Comparison of ENCODE assay signal across 23 cellular contexts in the genomic region with DNA sequence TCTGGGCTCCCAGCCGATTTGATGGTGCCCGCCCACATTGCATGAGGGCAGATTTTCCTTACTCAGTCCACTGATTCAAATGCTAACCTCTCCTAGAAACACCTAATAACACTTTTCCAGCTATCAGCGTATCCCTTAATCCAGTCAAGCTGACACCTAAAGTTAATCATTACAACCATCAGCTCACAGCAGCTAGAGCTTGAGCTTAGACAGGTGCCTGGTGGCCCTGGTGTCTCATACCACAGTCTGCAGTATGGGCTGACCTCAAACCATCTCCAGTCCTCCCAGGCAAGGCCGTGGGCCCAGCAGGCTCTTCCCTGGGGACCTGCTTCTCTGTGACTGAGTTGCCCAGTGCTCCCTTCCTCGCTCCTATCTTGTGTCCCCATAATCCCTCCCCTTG.
"Had no signal": no experiment of that assay in that cellular context is flagged by ENCODE, and none has a peak within 500 bp of the region (broad histone marks: within the 10 kb centered on the region; RNA-seq: fewer than 3 reads in every experiment).

No MANE protein-coding gene starts in this region.

- H3K27ac ChIP-seq: body of pancreas, neutrophil, ovary, tibial artery, VCaP had no signal

- H3K9me3 ChIP-seq: body of pancreas, neutrophil, ovary, tibial artery had no signal

- H3K4me3 Mint-ChIP-seq: activated CD4-positive, alpha-beta T cell treated with anti-CD3 and anti-CD28 coated beads, Interleukin-2, amount 10 ng/mL, durations not matched to agents 7 days and 5 days; activated CD8-positive, alpha-beta T cell treated with anti-CD3 and anti-CD28 coated beads, Interleukin-2, amount 10 ng/mL, durations not matched to agents 7 days and 5 days; activated naive CD4-positive, alpha-beta T cell treated with anti-CD3 and anti-CD28 coated beads, Interleukin-2, amount 50 U/mL, for 24 hours; activated T-helper 1 cell treated with anti-CD3 and anti-CD28 coated beads, Interleukin-12 subunit alpha, Interleukin-12 subunit beta, Interleukin-2, Interleukin-4 antibody, amounts not matched to agents 30 ng/mL and 10 ng/mL and 1 ng/mL, durations not matched to agents 14 hours and 24 hours and 36 hours; nephron; stimulated activated effector memory CD8-positive, alpha-beta T cell treated with anti-CD3 and anti-CD28 coated beads, Interleukin-12 subunit alpha, Interleukin-12 subunit beta, amount 100 ng/mL, for 72 hours; stimulated activated naive CD8-positive, alpha-beta T cell treated with anti-CD3 and anti-CD28 coated beads, Interleukin-15, amount 100 ng/mL, for 72 hours had no signal

- H3K4me3 ChIP-seq: body of pancreas, ovary, tibial artery had no signal

- ATAC-seq: activated CD8-positive, alpha-beta T cell treated with anti-CD3 and anti-CD28 coated beads, Interleukin-2, amount 10 ng/mL, durations not matched to agents 7 days and 5 days; body of pancreas; right cardiac atrium; stimulated activated effector memory CD8-positive, alpha-beta T cell treated with anti-CD3 and anti-CD28 coated beads, Interleukin-12 subunit alpha, Interleukin-12 subunit beta, amount 100 ng/mL, for 72 hours; stimulated activated naive CD8-positive, alpha-beta T cell treated with anti-CD3 and anti-CD28 coated beads, Interleukin-15, amount 100 ng/mL, for 72 hours had no signal

- H3K4me1 Mint-ChIP-seq: activated CD4-positive, alpha-beta T cell treated with anti-CD3 and anti-CD28 coated beads, Interleukin-2, amount 10 ng/mL, durations not matched to agents 7 days and 5 days; activated naive CD4-positive, alpha-beta T cell treated with anti-CD3 and anti-CD28 coated beads, Interleukin-2, amount 50 U/mL, for 24 hours; stimulated activated effector memory CD8-positive, alpha-beta T cell treated with anti-CD3 and anti-CD28 coated beads, Interleukin-12 subunit alpha, Interleukin-12 subunit beta, amount 100 ng/mL, for 72 hours; stimulated activated naive CD8-positive, alpha-beta T cell treated with anti-CD3 and anti-CD28 coated beads, Interleukin-15, amount 100 ng/mL, for 72 hours had no signal

- H3K27ac Mint-ChIP-seq: activated CD4-positive, alpha-beta T cell treated with anti-CD3 and anti-CD28 coated beads, Interleukin-2, amount 10 ng/mL, durations not matched to agents 7 days and 5 days; activated CD8-positive, alpha-beta T cell treated with anti-CD3 and anti-CD28 coated beads, Interleukin-2, amount 10 ng/mL, durations not matched to agents 7 days and 5 days; activated naive CD4-positive, alpha-beta T cell treated with anti-CD3 and anti-CD28 coated beads, Interleukin-2, amount 50 U/mL, for 24 hours; activated T-helper 1 cell treated with anti-CD3 and anti-CD28 coated beads, Interleukin-12 subunit alpha, Interleukin-12 subunit beta, Interleukin-2, Interleukin-4 antibody, amounts not matched to agents 30 ng/mL and 10 ng/mL and 1 ng/mL, durations not matched to agents 14 hours and 24 hours and 36 hours; nephron; stimulated activated effector memory CD8-positive, alpha-beta T cell treated with anti-CD3 and anti-CD28 coated beads, Interleukin-12 subunit alpha, Interleukin-12 subunit beta, amount 100 ng/mL, for 72 hours; stimulated activated naive CD8-positive, alpha-beta T cell treated with anti-CD3 and anti-CD28 coated beads, Interleukin-15, amount 100 ng/mL, for 72 hours had no signal

- H3K36me3 Mint-ChIP-seq: activated naive CD4-positive, alpha-beta T cell treated with anti-CD3 and anti-CD28 coated beads, Interleukin-2, amount 50 U/mL, for 24 hours; stimulated activated effector memory CD8-positive, alpha-beta T cell treated with anti-CD3 and anti-CD28 coated beads, Interleukin-12 subunit alpha, Interleukin-12 subunit beta, amount 100 ng/mL, for 72 hours had no signal

- FAIRE-seq: frontal cortex had no signal

- H3K36me3 ChIP-seq: neutrophil, ovary, tibial artery had no signal

- DNase-seq: activated CD4-positive, alpha-beta T cell treated with anti-CD3 and anti-CD28 coated beads, Interleukin-2, amount 10 ng/mL, durations not matched to agents 7 days and 5 days; activated CD4-positive, CD25-positive, alpha-beta regulatory T cell treated with anti-CD3 and anti-CD28 coated beads, Interleukin-2, amount 50 U/mL, for 72 hours; activated CD8-positive, alpha-beta T cell treated with anti-CD3 and anti-CD28 coated beads, Interleukin-2, amount 10 ng/mL, durations not matched to agents 7 days and 5 days; activated gamma-delta T cell; anterior cingulate cortex; dermis blood vessel endothelial cell; effector CD8-positive, alpha-beta T cell; glutamatergic neuron; hippocampal formation; midbrain; ovary; right cardiac atrium; stimulated activated CD4-positive, alpha-beta T cell treated with anti-CD3 and anti-CD28 coated beads, Interleukin-2, amount 100 ng/mL, for 24 hours; stimulated activated naive CD8-positive, alpha-beta T cell treated with anti-CD3 and anti-CD28 coated beads, Interleukin-15, amount 100 ng/mL, for 72 hours; tibial artery had no signal

- H3K9me3 Mint-ChIP-seq: activated CD4-positive, alpha-beta T cell treated with anti-CD3 and anti-CD28 coated beads, Interleukin-2, amount 10 ng/mL, durations not matched to agents 7 days and 5 days; activated naive CD4-positive, alpha-beta T cell treated with anti-CD3 and anti-CD28 coated beads, Interleukin-2, amount 50 U/mL, for 24 hours; activated T-helper 1 cell treated with anti-CD3 and anti-CD28 coated beads, Interleukin-12 subunit alpha, Interleukin-12 subunit beta, Interleukin-2, Interleukin-4 antibody, amounts not matched to agents 30 ng/mL and 10 ng/mL and 1 ng/mL, durations not matched to agents 14 hours and 24 hours and 36 hours; nephron; stimulated activated effector memory CD8-positive, alpha-beta T cell treated with anti-CD3 and anti-CD28 coated beads, Interleukin-12 subunit alpha, Interleukin-12 subunit beta, amount 100 ng/mL, for 72 hours; stimulated activated naive CD8-positive, alpha-beta T cell treated with anti-CD3 and anti-CD28 coated beads, Interleukin-15, amount 100 ng/mL, for 72 hours had no signal

- H3K27me3 ChIP-seq: body of pancreas, ovary had no signal
